10 cellular contexts compared by ENCODE assay signal in the genomic region with DNA sequence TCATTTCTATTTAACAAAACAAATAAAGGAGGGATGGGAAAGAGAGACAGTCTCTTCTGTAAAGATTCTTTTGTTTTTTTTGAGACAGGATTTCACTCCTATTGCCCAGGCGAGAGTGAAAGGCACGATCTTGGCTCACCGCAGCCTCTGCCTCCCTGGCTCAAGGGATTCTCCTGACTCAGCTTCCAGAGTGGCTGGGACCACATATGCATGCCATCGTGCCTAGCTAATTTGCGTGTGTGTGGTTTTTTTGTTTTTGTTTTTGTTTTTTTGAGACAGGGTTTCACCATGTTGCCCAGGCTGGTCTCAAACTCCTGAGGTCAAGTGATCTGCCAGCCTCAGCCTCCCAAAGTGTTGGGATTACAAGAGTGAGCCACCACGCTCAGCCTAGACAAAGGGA. TPM values are rescaled to one million over a fixed set of nuclear protein-coding genes. Genes with fewer than 3 reads are reported as not detected.
DNase-seq lines count a peak whose midpoint lies in the region; ATAC-seq and TF ChIP-seq lines count a peak whose summit lies in the region.
"Had no signal": no experiment of that assay in that cellular context is flagged by ENCODE, and none has a peak within 500 bp of the region (broad histone marks: within the 10 kb centered on the region; RNA-seq: fewer than 3 reads in every experiment).

No MANE protein-coding gene starts in this region.

- TF ChIP-seq POLR2A in GM18505 (IDR thresholded peaks at IDR 0.05; ENCODE audit: borderline replicate concordance, extremely low read depth, insufficient read depth, insufficient read length): no peak

- H3K27ac Mint-ChIP-seq in immature natural killer cell: peak overlapping the region in 5 of 6 donors; percentile 9 to 60 (median 21)
- H3K27ac Mint-ChIP-seq: activated CD4-positive, alpha-beta T cell treated with anti-CD3 and anti-CD28 coated beads for 36 hours had no signal

- peaks cover 89% of the 10 kb centered on the region for H3K79me2 ChIP-seq in ACC112 (ENCODE audit: control insufficient read depth, insufficient read depth, low read length, unreplicated experiment)

- H3K4me3 ChIP-seq in ACC112 (ENCODE audit: low read depth, low read length): peak overlapping the region; percentile 69

- no peaks in the 10 kb centered on the region for H3K36me3 Mint-ChIP-seq in immature natural killer cell

- H3K27me3 ChIP-seq in ACC112 (ENCODE audit: insufficient read depth, low read length): no peaks in the 10 kb centered on the region

- ATAC-seq in GM18505 (IDR thresholded peaks at IDR 0.05; ENCODE audit: unreplicated experiment) (no peak), GM21737 (IDR thresholded peaks at IDR 0.05; ENCODE audit: unreplicated experiment) (no peak), left colon (no peak)

- H3K36me3 ChIP-seq in ACC112 (ENCODE audit: insufficient read depth, low read length): no peaks in the 10 kb centered on the region

- peaks cover 0 to 2% (median 0%) of the 10 kb centered on the region in 3 donors for H3K27me3 Mint-ChIP-seq in immature natural killer cell (ENCODE audit: low read depth in 3 of 3)
- H3K27me3 Mint-ChIP-seq: activated CD4-positive, alpha-beta T cell treated with anti-CD3 and anti-CD28 coated beads for 36 hours had no signal

- H3K4me1 Mint-ChIP-seq in immature natural killer cell: peaks cover 66 to 80% of the 10 kb centered on the region in 2 donors

- peak overlapping the region; percentile 80 for H3K27ac ChIP-seq in ACC112 (ENCODE audit: low read depth, low read length)

- no peaks in the 10 kb centered on the region for H3K9me3 Mint-ChIP-seq in immature natural killer cell

- peaks cover 15% of the 10 kb centered on the region for H3K4me1 ChIP-seq in ACC112 (ENCODE audit: control insufficient read depth, insufficient read depth, low read length, unreplicated experiment)

- peak overlapping the region; percentile 41 to 71 (median 64) for H3K4me3 Mint-ChIP-seq in immature natural killer cell
- H3K4me3 Mint-ChIP-seq: activated CD4-positive, alpha-beta T cell treated with anti-CD3 and anti-CD28 coated beads for 36 hours had no signal

- intact Hi-C loops in left colon (cut with DNase I, micrococcal nuclease): no loop called here

- H2AFZ ChIP-seq in ACC112 (ENCODE audit: low read length, unreplicated experiment): no peak overlapping the region

- peak; percentile 57 for DNase-seq in GOT3 (lab: John Stamatoyannopoulos, UW)
- peak; percentile 39 for DNase-seq in amniotic stem cell (lab: John Stamatoyannopoulos, UW)
- peak in 1 of 3 donors; percentile 17 for DNase-seq in immature natural killer cell
- DNase-seq in left colon: no peak
- DNase-seq in RPMI8226: no peak
- DNase-seq: activated CD4-positive, alpha-beta T cell treated with anti-CD3 and anti-CD28 coated beads for 36 hours; NCI-H2107 had no signal

RNA-seq across cellular contexts. Expression of gene STAG1, which starts 23.3 kb away (rescaled TPM):
- polyA plus RNA-seq in immature natural killer cell: 10 to 100 TPM; 11.8 to 22.6 (median 14.6) TPM
- 10 to 100 TPM; 41.7 to 56.2 TPM for total RNA-seq in left colon

Comparison
In these comparisons a context has a peak if more than half of its experiments do, and no peak if none do; other contexts are left out.
1. DNase-seq: peak in GOT3 (single experiment) and amniotic stem cell (single experiment); none in left colon (0 of 2) and RPMI8226 (single experiment).